Comparison of ENCODE assay signal across 12 cellular contexts in the genomic region with DNA sequence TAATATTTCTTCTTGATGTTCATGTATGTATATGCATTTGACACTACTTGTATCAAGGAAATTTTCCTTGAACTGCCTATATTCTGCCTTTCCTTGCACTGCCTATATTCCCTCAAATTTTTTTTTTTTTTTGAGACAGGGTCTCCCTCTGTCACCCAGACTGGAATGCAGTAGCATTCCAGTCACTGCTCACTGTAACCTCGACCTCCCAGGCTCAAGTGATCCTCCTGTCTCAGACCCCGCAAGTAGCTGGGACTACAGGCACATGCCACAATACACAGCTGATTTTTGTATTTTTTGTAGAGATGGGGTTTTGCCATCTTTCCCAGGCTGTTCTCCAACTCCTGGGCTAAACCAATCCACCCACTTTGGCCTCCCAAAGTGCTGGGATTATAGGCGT. TPM values are rescaled to one million over a fixed set of nuclear protein-coding genes. Genes with fewer than 3 reads are reported as not detected.
DNase-seq lines count a peak whose midpoint lies in the region; ATAC-seq and TF ChIP-seq lines count a peak whose summit lies in the region.
"Had no signal": no experiment of that assay in that cellular context is flagged by ENCODE, and none has a peak within 500 bp of the region (broad histone marks: within the 10 kb centered on the region; RNA-seq: fewer than 3 reads in every experiment).

No MANE protein-coding gene starts in this region.

- H3K9me3 ChIP-seq in DND-41 (ENCODE audit: insufficient read depth, low read length, severe bottlenecking) (no peaks in the 10 kb centered on the region), NT2/D1 (ENCODE audit: insufficient read depth, low read length) (no peaks in the 10 kb centered on the region), breast epithelium (no peaks in the 10 kb centered on the region)
- H3K9me3 ChIP-seq: MG63 had no signal

- peak overlapping the region; percentile 97 for H3K4me2 ChIP-seq in DND-41 (ENCODE audit: insufficient read depth, low read length)

- ATAC-seq in DND-41 (ENCODE audit: insufficient read depth, low read depth) = no peak
- ATAC-seq: CD8-positive, alpha-beta T cell; Panc1 had no signal

- TF ChIP-seq CTCF in DND-41 (IDR thresholded peaks at IDR 0.05; ENCODE audit: borderline replicate concordance, extremely low read depth, low read length, poor library complexity, severe bottlenecking) (no peak), breast epithelium (IDR thresholded peaks at IDR 0.05) (no peak), nephron (IDR thresholded peaks at IDR 0.05; ENCODE audit: unreplicated experiment in 3 of 3) (no peak)

- no peaks in the 10 kb centered on the region for H3K27me3 ChIP-seq in DND-41 (ENCODE audit: insufficient read depth, low read length, poor library complexity)
- H3K27me3 ChIP-seq in NT2/D1 (ENCODE audit: insufficient read depth, insufficient read length) = no peaks in the 10 kb centered on the region
- H3K27me3 ChIP-seq in breast epithelium = no peaks in the 10 kb centered on the region
- H3K27me3 ChIP-seq: MG63 had no signal

- DNase-seq in DND-41 (no peak), NT2/D1 (ENCODE audit: low read depth, low spot score) (no peak), breast epithelium (ENCODE audit: low spot score in 2 of 2) (no peak), NCI-H1417 (lab: John Stamatoyannopoulos, UW) (no peak), globus pallidus (ENCODE audit: low spot score) (no peak), cerebellum (ENCODE audit: low spot score) (no peak), NCI-H774 (lab: John Stamatoyannopoulos, UW) (no peak)
- DNase-seq: CD8-positive, alpha-beta T cell; effector memory CD4-positive, alpha-beta T cell; MG63 had no signal

- peak overlapping the region; percentile 8 to 85 (median 30) for H3K27ac Mint-ChIP-seq in nephron
- H3K27ac Mint-ChIP-seq: CD8-positive, alpha-beta T cell had no signal

- H3K4me3 Mint-ChIP-seq in nephron = peak overlapping the region; percentile 54 to 64 (median 55)
- H3K4me3 Mint-ChIP-seq: CD8-positive, alpha-beta T cell had no signal

- H3K36me3 ChIP-seq in DND-41 (ENCODE audit: insufficient read depth, low read length) (peaks cover 76% of the 10 kb centered on the region), NT2/D1 (ENCODE audit: insufficient read depth, insufficient read length, low read length) (peaks cover 34% of the 10 kb centered on the region), breast epithelium (no peaks in the 10 kb centered on the region)
- H3K36me3 ChIP-seq: MG63 had no signal

- H3K9ac ChIP-seq in DND-41 (ENCODE audit: low read depth, low read length) = peak overlapping the region; percentile 82
- H3K9ac ChIP-seq in NT2/D1 (ENCODE audit: insufficient read length, low read depth) = peak overlapping the region; percentile 1

- peak overlapping the region; percentile 60 for H3K27ac ChIP-seq in DND-41 (ENCODE audit: low read length)
- H3K27ac ChIP-seq in breast epithelium = peak overlapping the region; percentile 8 to 21

- H3K36me3 Mint-ChIP-seq in nephron (ENCODE audit: low read depth) = peaks cover 11% of the 10 kb centered on the region

- no peaks in the 10 kb centered on the region for H3K27me3 Mint-ChIP-seq in nephron (ENCODE audit: low read depth)

- intact Hi-C loops in breast epithelium (cut with DNase I; ENCODE audit: low total_unique reads) = no loop called here

- no peak for TF ChIP-seq POLR2A in breast epithelium (IDR thresholded peaks at IDR 0.05)

- H2AFZ ChIP-seq in DND-41 (ENCODE audit: low read depth, low read length) = no peak overlapping the region

- H3K4me1 ChIP-seq in DND-41 (ENCODE audit: insufficient read depth, low read length) = peaks cover 84% of the 10 kb centered on the region
- no peaks in the 10 kb centered on the region for H3K4me1 ChIP-seq in NT2/D1 (ENCODE audit: insufficient read depth, insufficient read length)
- peaks cover 0 to 17% of the 10 kb centered on the region in 2 donors for H3K4me1 ChIP-seq in breast epithelium

- peaks cover 91% of the 10 kb centered on the region for H3K79me2 ChIP-seq in DND-41 (ENCODE audit: insufficient read depth, low read length)

- peak overlapping the region in 1 of 2 experiments; percentile 94; a peak in 3 of 4 replicates for H3K4me3 ChIP-seq in DND-41 (ENCODE audit: low read depth in 1 of 2, low read length in 2 of 2)
- H3K4me3 ChIP-seq in NT2/D1 (ENCODE audit: insufficient read length, low read depth) = no peak overlapping the region
- H3K4me3 ChIP-seq in breast epithelium = no peak overlapping the region
- H3K4me3 ChIP-seq: MG63 had no signal

- no peaks in the 10 kb centered on the region for H3K9me3 Mint-ChIP-seq in nephron
- H3K9me3 Mint-ChIP-seq: CD8-positive, alpha-beta T cell had no signal

- H4K20me1 ChIP-seq in DND-41 (ENCODE audit: insufficient read depth, low read length) = peaks cover 75% of the 10 kb centered on the region

- H3K4me1 Mint-ChIP-seq in nephron = peaks cover 66% of the 10 kb centered on the region

RNA-seq across cellular contexts. Expression of a gene that starts 4.1 kb away (rescaled TPM):
- total RNA-seq in breast epithelium = 10 to 100 TPM; 13.9 to 36.6 (median 26.5) TPM
- total RNA-seq in cerebellum = 236 TPM
